Comparison of ENCODE assay signal across 20 cellular contexts in the genomic region with DNA sequence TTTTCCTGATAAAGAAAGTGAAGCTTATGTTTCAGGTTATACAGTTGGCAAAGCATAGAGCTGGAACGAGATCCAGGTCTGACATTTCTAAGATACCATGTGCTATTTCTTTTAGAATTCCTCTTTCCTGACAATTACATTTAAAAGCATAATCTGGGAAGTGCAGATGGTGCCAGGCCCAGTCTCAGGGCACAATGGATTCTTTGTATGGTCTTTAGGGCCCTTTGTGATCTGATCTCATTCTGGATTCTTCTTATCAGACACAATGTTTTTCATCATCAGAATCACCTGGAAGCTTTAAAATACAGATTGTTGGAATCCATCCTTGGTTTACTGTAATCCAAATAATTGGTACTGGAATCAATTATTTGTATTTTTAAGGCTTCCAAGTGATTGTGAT.
"Had no signal": no experiment of that assay in that cellular context is flagged by ENCODE, and none has a peak within 500 bp of the region (broad histone marks: within the 10 kb centered on the region; RNA-seq: fewer than 3 reads in every experiment).

No MANE protein-coding gene starts in this region.

- H3K4me1 Mint-ChIP-seq: naive thymus-derived CD8-positive, alpha-beta T cell; stimulated activated memory B cell treated with anti-CD40 and anti-IgM and Interleukin-4, amounts not matched to agents 10 μg/mL and 1 μg/mL and 100 μg/mL, for 72 hours had no signal

- H3K9me3 Mint-ChIP-seq: dendritic cell treated with granulocyte-macrophage colony-stimulating factor and Interleukin-4, amounts not matched to agents 40 ng/mL and 50 ng/mL, for 4 days; stimulated activated naive CD8-positive, alpha-beta T cell treated with anti-CD3 and anti-CD28 coated beads, Interleukin-15, Interleukin-2, amounts not matched to agents 100 ng/mL and 50 ng/mL, for 24 hours had no signal

- H3K4me3 Mint-ChIP-seq: dendritic cell treated with granulocyte-macrophage colony-stimulating factor and Interleukin-4, amounts not matched to agents 40 ng/mL and 50 ng/mL, for 4 days; naive thymus-derived CD8-positive, alpha-beta T cell; stimulated activated memory B cell treated with anti-CD40 and anti-IgM and Interleukin-4, amounts not matched to agents 10 μg/mL and 1 μg/mL and 100 μg/mL, for 72 hours; stimulated activated naive CD8-positive, alpha-beta T cell treated with anti-CD3 and anti-CD28 coated beads, Interleukin-15, Interleukin-2, amounts not matched to agents 100 ng/mL and 50 ng/mL, for 24 hours had no signal

- ATAC-seq: naive thymus-derived CD8-positive, alpha-beta T cell; sciatic nerve; stimulated activated memory B cell treated with anti-CD40 and anti-IgM and Interleukin-4, amounts not matched to agents 10 μg/mL and 1 μg/mL and 100 μg/mL, for 72 hours had no signal

- H3K36me3 Mint-ChIP-seq: naive thymus-derived CD8-positive, alpha-beta T cell; stimulated activated memory B cell treated with anti-CD40 and anti-IgM and Interleukin-4, amounts not matched to agents 10 μg/mL and 1 μg/mL and 100 μg/mL, for 72 hours had no signal

- H3K27me3 ChIP-seq: transverse colon had no signal

- H3K4me3 ChIP-seq: spleen, thoracic aorta, transverse colon had no signal

- H3K4me1 ChIP-seq: spleen had no signal

- FAIRE-seq: colon, frontal cortex, kidney had no signal

- H3K36me3 ChIP-seq: neutrophil, spleen, thoracic aorta, transverse colon had no signal

- DNase-seq: cerebellar nuclear complex; effector CD4-positive, alpha-beta T cell; glutamatergic neuron; kidney; mammary epithelial cell; naive thymus-derived CD8-positive, alpha-beta T cell; posterior cingulate gyrus; spleen; stimulated activated CD4-positive, alpha-beta T cell treated with anti-CD3 and anti-CD28 coated beads, Interleukin-15, amount 100 ng/mL, for 24 hours; stimulated activated CD4-positive, alpha-beta T cell treated with anti-CD3 and anti-CD28 coated beads, Interleukin-1b, Interleukin-23, amount 100 ng/mL, for 48 hours; stimulated activated CD4-positive, alpha-beta T cell treated with anti-CD3 and anti-CD28 coated beads, Interleukin-4, amount 100 ng/mL, for 24 hours; transverse colon had no signal

- H3K27ac Mint-ChIP-seq: dendritic cell treated with granulocyte-macrophage colony-stimulating factor and Interleukin-4, amounts not matched to agents 40 ng/mL and 50 ng/mL, for 4 days; naive thymus-derived CD8-positive, alpha-beta T cell; stimulated activated memory B cell treated with anti-CD40 and anti-IgM and Interleukin-4, amounts not matched to agents 10 μg/mL and 1 μg/mL and 100 μg/mL, for 72 hours; stimulated activated naive CD8-positive, alpha-beta T cell treated with anti-CD3 and anti-CD28 coated beads, Interleukin-15, Interleukin-2, amounts not matched to agents 100 ng/mL and 50 ng/mL, for 24 hours had no signal

- H3K9me3 ChIP-seq: neutrophil, spleen, thoracic aorta, transverse colon had no signal

- H3K27ac ChIP-seq: neutrophil, spleen, thoracic aorta, transverse colon had no signal
